1 cellular context compared by ENCODE assay signal in genomic region chr19:48618278-48618915, GRCh38.
TF ChIP-seq lines count a peak whose summit lies in the region.

No MANE protein-coding gene starts in this region.

TF ChIP-seq in WTC11, 78 proteins besides CTCF, POLR2A, EP300 and RAD21 (continued from another document):
- TF ChIP-seq ZNF532 (CRISPR knock-in tag; IDR thresholded peaks at IDR 0.05; ENCODE audit: borderline replicate concordance): 0 out of 2 replicates have a peak, but pooled peaks have one; percentile 35
- TF ChIP-seq E2F1 (CRISPR knock-in tag; IDR thresholded peaks at IDR 0.05): no peak
- no peak for TF ChIP-seq NR1H2 (CRISPR knock-in tag; IDR thresholded peaks at IDR 0.05)
- TF ChIP-seq CBFB (CRISPR knock-in tag; IDR thresholded peaks at IDR 0.05; ENCODE audit: low read depth): no peak
- no peak for TF ChIP-seq NR2C2 (CRISPR knock-in tag; IDR thresholded peaks at IDR 0.05)
- TF ChIP-seq SP1 (CRISPR knock-in tag; conservative IDR thresholded peaks at IDR 0.05): no peak
- 0 out of 2 replicates have a peak, but pooled peaks have one; percentile 0 for TF ChIP-seq HMGXB4 (CRISPR knock-in tag; IDR thresholded peaks at IDR 0.05)
